ENCODE assay signal across 9 cellular contexts in the genomic region with DNA sequence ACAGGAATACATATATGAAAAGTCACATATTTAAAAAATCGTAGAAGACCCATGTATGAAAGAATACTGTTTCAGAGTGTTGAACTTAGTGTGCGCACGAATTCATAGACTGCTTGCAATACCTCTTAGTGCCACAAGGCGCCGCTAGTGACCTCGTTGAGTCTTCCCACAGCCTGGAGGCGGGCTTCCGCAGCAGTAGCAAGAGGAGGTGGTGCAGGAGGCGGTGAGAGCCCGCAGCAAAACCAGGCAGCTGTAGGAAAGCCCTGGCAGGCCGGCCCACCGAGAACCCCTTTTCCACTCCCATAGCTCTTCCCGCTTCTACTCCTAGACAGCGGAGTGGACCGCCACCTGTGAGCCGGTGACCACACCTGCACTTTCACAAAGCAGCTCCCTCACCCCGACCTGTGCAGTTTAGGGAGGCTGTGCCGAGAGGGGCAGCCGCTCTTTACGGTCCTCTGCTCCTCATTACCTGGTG. TPM values are rescaled to one million over a fixed set of nuclear protein-coding genes. Genes with fewer than 3 reads are reported as not detected.
A peak's percentile ranks its signal among the peaks of the same experiment; 100 is the strongest.
DNase-seq lines count a peak whose midpoint lies in the region; ATAC-seq lines count a peak whose summit lies in the region.
"Had no signal": no experiment of that assay in that cellular context is flagged by ENCODE, and none has a peak within 500 bp of the region (broad histone marks: within the 10 kb centered on the region; RNA-seq: fewer than 3 reads in every experiment).

No MANE protein-coding gene starts in this region.

- H3K4me1 Mint-ChIP-seq in effector memory CD8-positive, alpha-beta T cell (ENCODE audit: low read depth in 2 of 2), result peaks cover 4 to 7% of the 10 kb centered on the region in 2 donors

- H3K27ac Mint-ChIP-seq in effector memory CD8-positive, alpha-beta T cell, result no peak overlapping the region

- no peaks in the 10 kb centered on the region for H3K9me3 Mint-ChIP-seq in effector memory CD8-positive, alpha-beta T cell

- DNase-seq in AG08396 (ENCODE audit: low spot score), result peak; percentile 78
- DNase-seq in NCI-H460 (ENCODE audit: extremely low read depth, low read depth), result peak; percentile 86
- peak; percentile 64 to 72 for DNase-seq in activated CD4-positive, alpha-beta T cell treated with anti-CD3 and anti-CD28 coated beads, Interleukin-2, amount 50 U/mL, for 48 hours
- peak; percentile 33 to 42 (median 33) for DNase-seq in effector memory CD8-positive, alpha-beta T cell
- peak; percentile 83 for DNase-seq in mucosa of gallbladder (ENCODE audit: low spot score)
- peak; percentile 32 to 57 for DNase-seq in stimulated activated CD8-positive, alpha-beta memory T cell treated with anti-CD3 and anti-CD28 coated beads, Interleukin-2, amount 100 ng/mL, for 48 hours (ENCODE audit: low read depth in 2 of 2)

- H3K27me3 Mint-ChIP-seq in effector memory CD8-positive, alpha-beta T cell, result peaks cover 38 to 47% of the 10 kb centered on the region in 2 donors

- H3K36me3 Mint-ChIP-seq in effector memory CD8-positive, alpha-beta T cell (ENCODE audit: insufficient read depth), result no peaks in the 10 kb centered on the region

- ATAC-seq in GM18520 (IDR thresholded peaks at IDR 0.05; ENCODE audit: unreplicated experiment) (peak; percentile 74), HG03066 (IDR thresholded peaks at IDR 0.05; ENCODE audit: low read depth, unreplicated experiment) (peak; percentile 92)
- ATAC-seq in effector memory CD8-positive, alpha-beta T cell (replicated peaks), result peak; percentile 86

- H3K4me3 Mint-ChIP-seq in effector memory CD8-positive, alpha-beta T cell, result peak overlapping the region; percentile 46 to 66

RNA-seq across cellular contexts. Expression of gene MTARC1, which starts 23.5 kb away (rescaled TPM):
- 9.4 and 10.9 TPM in 2 replicates for total RNA-seq in NCI-H460 (2014; rRNA removed; shearing (Covaris generic))
- polyA plus RNA-seq in NCI-H460 (2014; cell fraction: nucleus; rRNA removed), result 15.0 and 16.8 TPM in 2 replicates
- total RNA-seq in mucosa of gallbladder, result 13.2 TPM
- total RNA-seq: T-helper 2 cell treated with Interferon-gamma antibody and Interleukin-4, amounts not matched to agents 100 ng/mL and 5 ng/mL, for 36 hours had no signal

Comparison
In these comparisons a context has a peak if more than half of its experiments do, and no peak if none do; other contexts are left out.
1. Peak in every context shown above with its lines: DNase-seq and ATAC-seq.
2. DNase-seq: peak in every context shown above with its lines; median percentile 86 in NCI-H460; 83 in mucosa of gallbladder; 78 in AG08396; 68 in activated CD4-positive, alpha-beta T cell treated with anti-CD3 and anti-CD28 coated beads, Interleukin-2, amount 50 U/mL, for 48 hours; 44 in stimulated activated CD8-positive, alpha-beta memory T cell treated with anti-CD3 and anti-CD28 coated beads, Interleukin-2, amount 100 ng/mL, for 48 hours; 33 in effector memory CD8-positive, alpha-beta T cell.